In the genomic region with DNA sequence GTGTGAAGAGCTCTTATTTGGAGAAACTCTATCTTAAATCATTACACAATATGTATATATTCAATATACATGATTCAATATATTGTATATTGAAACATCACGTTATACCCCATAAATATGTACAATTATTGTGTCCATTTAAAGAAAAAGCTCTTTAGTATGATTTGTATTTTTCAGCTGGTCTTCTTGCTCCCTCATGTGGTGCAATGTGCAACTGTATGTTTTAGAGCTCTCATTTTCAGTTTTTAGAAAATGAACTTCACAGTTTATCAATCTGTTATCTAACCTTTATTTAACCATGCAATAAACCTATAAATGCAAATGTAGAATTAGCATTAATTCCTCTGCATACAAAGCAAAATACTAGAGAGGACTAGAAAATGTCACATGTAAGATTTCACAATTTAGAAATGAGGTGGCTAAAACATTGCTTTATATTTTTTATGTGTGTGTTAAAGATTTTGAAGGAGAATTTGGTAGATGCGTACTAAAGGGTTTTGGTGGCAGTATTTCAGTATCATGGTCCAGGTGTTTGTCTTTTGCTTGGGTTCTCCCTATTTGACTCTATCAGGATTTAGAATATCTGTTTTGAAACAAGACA, we compare ENCODE assay signal across 8 cellular contexts.
DNase-seq lines count a peak whose midpoint lies in the region; ATAC-seq and TF ChIP-seq lines count a peak whose summit lies in the region.

No MANE protein-coding gene starts in this region.

- H3K9me2 ChIP-seq in HCT116 (ENCODE audit: insufficient read depth): no peaks in the 10 kb centered on the region

- H3K27ac ChIP-seq in C4-2B (no peak overlapping the region), HCT116 (ENCODE audit: low read depth, low read length) (no peak overlapping the region), WERI-Rb-1 (no peak overlapping the region), layer of hippocampus (ENCODE audit: low read depth, low read length) (peak overlapping the region; percentile 8)

- peak; percentile 80 for TF ChIP-seq CTCF in C4-2B (conservative IDR thresholded peaks at IDR 0.05)
- peak; percentile 59 to 69 (median 61) for TF ChIP-seq CTCF in HCT116 (IDR thresholded peaks at IDR 0.05 in 2 of 3, conservative IDR thresholded peaks at IDR 0.05 in 1 of 3; ENCODE audit: borderline replicate concordance in 1 of 3, insufficient read depth in 1 of 3, low read depth in 2 of 3, low read length in 2 of 3)
- peak; percentile 33; the same call in 1 of the 2 replicates for TF ChIP-seq CTCF in WERI-Rb-1 (IDR thresholded peaks at IDR 0.05; ENCODE audit: low read depth, low read length)

- no TSS peak for BruUV-seq in HCT116 (replicated peaks; lab: Mats Ljungman, UMichigan)

- TF ChIP-seq POLR2A in HCT116 (IDR thresholded peaks at IDR 0.05; ENCODE audit: borderline replicate concordance, extremely low read depth, insufficient read depth, insufficient read length): no peak

- no peak overlapping the region for H3K9ac ChIP-seq in HCT116 (ENCODE audit: low read length)

- no peaks in the 10 kb centered on the region for H4K20me1 ChIP-seq in HCT116 (ENCODE audit: insufficient read depth)

- no peaks in the 10 kb centered on the region for H3K9me3 ChIP-seq in HCT116 (ENCODE audit: control insufficient read depth in 1 of 2, insufficient read depth in 1 of 2, low read depth in 1 of 2, low read length in 2 of 2)
- no peaks in the 10 kb centered on the region for H3K9me3 ChIP-seq in WERI-Rb-1 (ENCODE audit: severe bottlenecking)

- no peak overlapping the region for H2AFZ ChIP-seq in HCT116 (ENCODE audit: low read depth, low read length, poor library complexity, severe bottlenecking)

- no peaks in the 10 kb centered on the region for H3K79me2 ChIP-seq in HCT116 (ENCODE audit: insufficient read depth, low read length)

- CTCF ChIA-PET in HCT116 (lab: Charles Lee): interaction anchor here (0.6 to 5.7 kb wide), 24 partner anchors 9 to 907 kb away, joined by 3 to 138 read pairs (median 3); a partner anchor contains a TSS

- H3K27me3 ChIP-seq in HCT116 (ENCODE audit: insufficient read depth, low read length) (no peaks in the 10 kb centered on the region), WERI-Rb-1 (ENCODE audit: insufficient read depth, low read depth, severe bottlenecking) (no peaks in the 10 kb centered on the region), layer of hippocampus (ENCODE audit: control insufficient read depth, insufficient read depth, low read length) (no peaks in the 10 kb centered on the region)

- DNase-seq in HCT116 (ENCODE audit: low read depth, low spot score) (no peak), WERI-Rb-1 (no peak), sciatic nerve (ENCODE audit: low spot score) (no peak), NCI-H226 (no peak)

- POLR2A ChIA-PET in HCT116 (lab: Charles Lee): interaction anchor here (0.9 to 1.1 kb wide), 2 partner anchors 229 to 450 kb away, joined by 4 to 7 read pairs; no protein-coding TSS in a partner anchor

- H3K4me2 ChIP-seq in HCT116 (ENCODE audit: low read length): no peak overlapping the region

- ATAC-seq in HCT116: 0 out of 2 replicates have a peak, but pooled peaks have one; percentile 25
- no peak for ATAC-seq in sciatic nerve
- no peak for ATAC-seq in GM18861 (IDR thresholded peaks at IDR 0.05; ENCODE audit: unreplicated experiment)
- no peak for ATAC-seq in HG03439 (IDR thresholded peaks at IDR 0.05; ENCODE audit: unreplicated experiment)

- H3K36me3 ChIP-seq in HCT116 (ENCODE audit: control insufficient read depth in 1 of 2, insufficient read depth in 2 of 2, low read length in 2 of 2) (no peaks in the 10 kb centered on the region), WERI-Rb-1 (no peaks in the 10 kb centered on the region)

- peaks cover 0 to 27% of the 10 kb centered on the region in 2 experiments; a peak in 2 of 4 replicates for H3K4me1 ChIP-seq in HCT116 (ENCODE audit: control insufficient read depth in 1 of 2, insufficient read depth in 2 of 2, low read length in 2 of 2)

- intact Hi-C loops in HCT116 (cut with micrococcal nuclease): loop anchor here (1.0 to 5.0 kb wide), 3 partner anchors 205 to 496 kb away; no protein-coding TSS in a partner anchor
- intact Hi-C loops in sciatic nerve (cut with DNase I): no loop called here

- peak; percentile 79 for TF ChIP-seq RAD21 in HCT116 (IDR thresholded peaks at IDR 0.05; ENCODE audit: low read depth)

- H3K4me3 ChIP-seq in HCT116 (replicated peaks in 1 of 2; ENCODE audit: low read depth in 1 of 2, low read length in 2 of 2) (no peak overlapping the region), WERI-Rb-1 (ENCODE audit: low read depth, low read length) (no peak overlapping the region)

- RAD21 ChIA-PET in HCT116 (lab: Charles Lee; ENCODE audit: low non-redundant PET in 1 of 2, low total read pairs in 2 of 2, uncharacterized antibody in 2 of 2, unreplicated experiment in 2 of 2): interaction anchor here (0.8 to 1.7 kb wide), 4 partner anchors 24 to 451 kb away, joined by 3 to 20 read pairs (median 6); no protein-coding TSS in a partner anchor

TF ChIP-seq in HCT116, 20 proteins besides CTCF, POLR2A, EP300 and RAD21:
- TF ChIP-seq EZH2 (IDR thresholded peaks at IDR 0.05) (no peak), CBX3 (IDR thresholded peaks at IDR 0.05; ENCODE audit: low read depth) (no peak), YY1 (IDR thresholded peaks at IDR 0.05; ENCODE audit: extremely low read depth, insufficient replicate concordance, low read depth, low read length) (no peak), ZNF274 (IDR thresholded peaks at IDR 0.05; ENCODE audit: low read depth, low read length) (no peak), SRF (IDR thresholded peaks at IDR 0.05; ENCODE audit: low read depth) (no peak), POLR2AphosphoS5 (IDR thresholded peaks at IDR 0.05; ENCODE audit: low read depth, low read length) (no peak), EGR1 (IDR thresholded peaks at IDR 0.05; ENCODE audit: low read depth) (no peak), ELF1 (IDR thresholded peaks at IDR 0.05; ENCODE audit: borderline replicate concordance, low read depth) (no peak), FOSL1 (IDR thresholded peaks at IDR 0.05; ENCODE audit: low read depth) (no peak), EZH2phosphoT487 (IDR thresholded peaks at IDR 0.05; ENCODE audit: borderline replicate concordance) (no peak), ZFX (IDR thresholded peaks at IDR 0.05) (no peak), SIN3A (IDR thresholded peaks at IDR 0.05; ENCODE audit: low read depth) (no peak), CEBPB (IDR thresholded peaks at IDR 0.05; ENCODE audit: low read depth) (no peak), SP1 (IDR thresholded peaks at IDR 0.05; ENCODE audit: low read depth) (no peak)
- TF ChIP-seq, protein P1, sequence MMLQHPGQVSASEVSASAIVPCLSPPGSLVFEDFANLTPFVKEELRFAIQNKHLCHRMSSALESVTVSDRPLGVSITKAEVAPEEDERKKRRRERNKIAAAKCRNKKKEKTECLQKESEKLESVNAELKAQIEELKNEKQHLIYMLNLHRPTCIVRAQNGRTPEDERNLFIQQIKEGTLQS (IDR thresholded peaks at IDR 0.05): no peak
- TF ChIP-seq, protein P2, sequence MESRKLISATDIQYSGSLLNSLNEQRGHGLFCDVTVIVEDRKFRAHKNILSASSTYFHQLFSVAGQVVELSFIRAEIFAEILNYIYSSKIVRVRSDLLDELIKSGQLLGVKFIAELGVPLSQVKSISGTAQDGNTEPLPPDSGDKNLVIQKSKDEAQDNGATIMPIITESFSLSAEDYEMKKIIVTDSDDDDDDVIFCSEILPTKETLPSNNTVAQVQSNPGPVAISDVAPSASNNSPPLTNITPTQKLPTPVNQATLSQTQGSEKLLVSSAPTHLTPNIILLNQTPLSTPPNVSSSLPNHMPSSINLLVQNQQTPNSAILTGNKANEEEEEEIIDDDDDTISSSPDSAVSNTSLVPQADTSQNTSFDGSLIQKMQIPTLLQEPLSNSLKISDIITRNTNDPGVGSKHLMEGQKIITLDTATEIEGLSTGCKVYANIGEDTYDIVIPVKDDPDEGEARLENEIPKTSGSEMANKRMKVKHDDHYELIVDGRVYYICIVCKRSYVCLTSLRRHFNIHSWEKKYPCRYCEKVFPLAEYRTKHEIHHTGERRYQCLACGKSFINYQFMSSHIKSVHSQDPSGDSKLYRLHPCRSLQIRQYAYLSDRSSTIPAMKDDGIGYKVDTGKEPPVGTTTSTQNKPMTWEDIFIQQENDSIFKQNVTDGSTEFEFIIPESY (IDR thresholded peaks at IDR 0.05; ENCODE audit: extremely low read depth, insufficient replicate concordance, low read length): no peak
- TF ChIP-seq, protein P3, sequence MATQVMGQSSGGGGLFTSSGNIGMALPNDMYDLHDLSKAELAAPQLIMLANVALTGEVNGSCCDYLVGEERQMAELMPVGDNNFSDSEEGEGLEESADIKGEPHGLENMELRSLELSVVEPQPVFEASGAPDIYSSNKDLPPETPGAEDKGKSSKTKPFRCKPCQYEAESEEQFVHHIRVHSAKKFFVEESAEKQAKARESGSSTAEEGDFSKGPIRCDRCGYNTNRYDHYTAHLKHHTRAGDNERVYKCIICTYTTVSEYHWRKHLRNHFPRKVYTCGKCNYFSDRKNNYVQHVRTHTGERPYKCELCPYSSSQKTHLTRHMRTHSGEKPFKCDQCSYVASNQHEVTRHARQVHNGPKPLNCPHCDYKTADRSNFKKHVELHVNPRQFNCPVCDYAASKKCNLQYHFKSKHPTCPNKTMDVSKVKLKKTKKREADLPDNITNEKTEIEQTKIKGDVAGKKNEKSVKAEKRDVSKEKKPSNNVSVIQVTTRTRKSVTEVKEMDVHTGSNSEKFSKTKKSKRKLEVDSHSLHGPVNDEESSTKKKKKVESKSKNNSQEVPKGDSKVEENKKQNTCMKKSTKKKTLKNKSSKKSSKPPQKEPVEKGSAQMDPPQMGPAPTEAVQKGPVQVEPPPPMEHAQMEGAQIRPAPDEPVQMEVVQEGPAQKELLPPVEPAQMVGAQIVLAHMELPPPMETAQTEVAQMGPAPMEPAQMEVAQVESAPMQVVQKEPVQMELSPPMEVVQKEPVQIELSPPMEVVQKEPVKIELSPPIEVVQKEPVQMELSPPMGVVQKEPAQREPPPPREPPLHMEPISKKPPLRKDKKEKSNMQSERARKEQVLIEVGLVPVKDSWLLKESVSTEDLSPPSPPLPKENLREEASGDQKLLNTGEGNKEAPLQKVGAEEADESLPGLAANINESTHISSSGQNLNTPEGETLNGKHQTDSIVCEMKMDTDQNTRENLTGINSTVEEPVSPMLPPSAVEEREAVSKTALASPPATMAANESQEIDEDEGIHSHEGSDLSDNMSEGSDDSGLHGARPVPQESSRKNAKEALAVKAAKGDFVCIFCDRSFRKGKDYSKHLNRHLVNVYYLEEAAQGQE (IDR thresholded peaks at IDR 0.05; ENCODE audit: low read depth): no peak
- TF ChIP-seq, protein P4, sequence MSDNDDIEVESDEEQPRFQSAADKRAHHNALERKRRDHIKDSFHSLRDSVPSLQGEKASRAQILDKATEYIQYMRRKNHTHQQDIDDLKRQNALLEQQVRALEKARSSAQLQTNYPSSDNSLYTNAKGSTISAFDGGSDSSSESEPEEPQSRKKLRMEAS (IDR thresholded peaks at IDR 0.05): no peak
